Comparison of ENCODE assay signal across 8 cellular contexts in genomic region chr3:98731720-98732238, GRCh38. TPM values are rescaled to one million over a fixed set of nuclear protein-coding genes. Genes with fewer than 3 reads are reported as not detected.
DNase-seq lines count a peak whose midpoint lies in the region; ATAC-seq, FAIRE-seq and TF ChIP-seq lines count a peak whose summit lies in the region.

No MANE protein-coding gene starts in this region.

- peak overlapping the region; percentile 80 for H3K9ac ChIP-seq in mesenchymal stem cell (ENCODE audit: low read length)

- no peak overlapping the region for H3K14ac ChIP-seq in mesenchymal stem cell (ENCODE audit: low read length in 2 of 2)

- no peak overlapping the region for H4K8ac ChIP-seq in mesenchymal stem cell (ENCODE audit: low read length)

- POLR2A ChIA-PET in A549 (lab: Yijun Ruan, JAX) = no interaction called here

- TF ChIP-seq CTCF in A549 (IDR thresholded peaks at IDR 0.05) (no peak), chondrocyte (IDR thresholded peaks at IDR 0.05) (no peak)

- H3K27ac ChIP-seq in A549 = peak overlapping the region; percentile 22 to 80; a peak in 4 of 6 replicates
- no peak overlapping the region for H3K27ac ChIP-seq in mesenchymal stem cell (ENCODE audit: low read length, poor library complexity, severe bottlenecking)

- H2AK5ac ChIP-seq in mesenchymal stem cell (ENCODE audit: low read length, severe bottlenecking) = no peak overlapping the region

- H3K36me3 Mint-ChIP-seq in chondrocyte (ENCODE audit: low read depth) = peaks cover 2% of the 10 kb centered on the region

- DNase-seq in A549 (ENCODE audit: low read depth in 1 of 2, low spot score in 1 of 2) (no peak), HuH-7.5 (ENCODE audit: low spot score) (peak; percentile 41), chondrocyte (ENCODE audit: low spot score) (no peak), mesenchymal stem cell (peak; percentile 4), AG08395 (ENCODE audit: low spot score) (no peak), NCI-H69 (lab: John Stamatoyannopoulos, UW) (no peak), NCI-H1694 (lab: John Stamatoyannopoulos, UW) (no peak)

- H2BK120ac ChIP-seq in mesenchymal stem cell (ENCODE audit: low read depth, low read length) = no peak overlapping the region

- peaks cover 51% of the 10 kb centered on the region for H3K27me3 Mint-ChIP-seq in chondrocyte (ENCODE audit: low read depth)

- peaks cover 14% of the 10 kb centered on the region for H3K4me1 Mint-ChIP-seq in chondrocyte (ENCODE audit: low read depth)

- no peaks in the 10 kb centered on the region for H3K27me3 ChIP-seq in mesenchymal stem cell (ENCODE audit: control insufficient read depth in 1 of 2, insufficient read depth in 1 of 2, low read length in 2 of 2)

- H3K79me1 ChIP-seq in mesenchymal stem cell (replicated peaks; ENCODE audit: low read length, poor library complexity, severe bottlenecking) = peaks cover 3% of the 10 kb centered on the region

- ATAC-seq in A549 (no peak), HG02981 (IDR thresholded peaks at IDR 0.05; ENCODE audit: unreplicated experiment) (no peak)

- H3K27ac Mint-ChIP-seq in chondrocyte (ENCODE audit: unreplicated experiment) = no peak overlapping the region

- no peak overlapping the region for H3K23ac ChIP-seq in mesenchymal stem cell (ENCODE audit: low read length in 2 of 2)

- H4K91ac ChIP-seq in mesenchymal stem cell (ENCODE audit: low read length) = no peak overlapping the region

- H3K4me2 ChIP-seq in A549 (peak overlapping the region; percentile 95), mesenchymal stem cell (ENCODE audit: low read length, poor library complexity, severe bottlenecking) (peak overlapping the region; percentile 99)

- H2BK12ac ChIP-seq in mesenchymal stem cell (ENCODE audit: low read length in 2 of 2) = peak overlapping the region in 1 of 2 experiments; percentile 78

- H3K9me3 Mint-ChIP-seq in chondrocyte (ENCODE audit: low read depth) = no peaks in the 10 kb centered on the region

- WGBS in A549 (ENCODE audit: missing lambda C conversion rate) = 11% methylated on average over 9 of the region's 9 CpGs
- 9% methylated on average over 9 of the region's 9 CpGs for WGBS in mesenchymal stem cell

- H2BK5ac ChIP-seq in mesenchymal stem cell (ENCODE audit: low read depth, low read length, poor library complexity, severe bottlenecking) = no peak overlapping the region

- no peak overlapping the region for H3K18ac ChIP-seq in mesenchymal stem cell (ENCODE audit: low read depth in 1 of 2, low read length in 2 of 2)

- CTCF ChIA-PET in A549 (lab: Yijun Ruan, JAX) = interaction anchor here (1.3 to 2.4 kb wide), 3 partner anchors 11 to 254 kb away, joined by 3 to 6 read pairs (median 4); no protein-coding TSS in a partner anchor

- TF ChIP-seq RAD21 in A549 (conservative IDR thresholded peaks at IDR 0.05 in 1 of 2, IDR thresholded peaks at IDR 0.05 in 1 of 2) = no peak

- TF ChIP-seq EP300 in A549 (IDR thresholded peaks at IDR 0.05) = no peak

- no peak for FAIRE-seq in A549 (lab: Jason Lieb, UNC)

- H2BK15ac ChIP-seq in mesenchymal stem cell (ENCODE audit: low read depth, poor library complexity, severe bottlenecking) = no peak overlapping the region

- TF ChIP-seq POLR2A in A549 (IDR thresholded peaks at IDR 0.05; ENCODE audit: low read length) = no peak

- H3K4ac ChIP-seq in mesenchymal stem cell (ENCODE audit: low read depth in 1 of 2, low read length in 2 of 2) = no peak overlapping the region

- peak overlapping the region; percentile 75 for H3K4me3 Mint-ChIP-seq in chondrocyte (ENCODE audit: unreplicated experiment)

- peak overlapping the region; percentile 69 for H2AFZ ChIP-seq in mesenchymal stem cell (ENCODE audit: low read depth, low read length)

- H3K4me1 ChIP-seq in A549 = peaks cover 9% of the 10 kb centered on the region; the same call in 2 of the 3 replicates
- H3K4me1 ChIP-seq in mesenchymal stem cell (ENCODE audit: control insufficient read depth, insufficient read depth, low read depth, low read length) = peaks cover 5% of the 10 kb centered on the region

- H3K9me3 ChIP-seq in A549 (no peaks in the 10 kb centered on the region), mesenchymal stem cell (ENCODE audit: control insufficient read depth, low read length) (no peaks in the 10 kb centered on the region)

- H3K4me3 ChIP-seq in A549 (peak overlapping the region; percentile 54), mesenchymal stem cell (ENCODE audit: insufficient read depth in 1 of 2, low read depth in 1 of 2, low read length in 2 of 2) (peak overlapping the region; percentile 76 to 88)

- H3K36me3 ChIP-seq in mesenchymal stem cell (ENCODE audit: control insufficient read depth in 1 of 2, insufficient read depth in 2 of 2, low read depth in 1 of 2, low read length in 2 of 2) = no peaks in the 10 kb centered on the region

TF ChIP-seq in A549, 52 proteins besides CTCF, POLR2A, EP300 and RAD21:
- TF ChIP-seq CBX8 (IDR thresholded peaks at IDR 0.05) (peak; percentile 79; the same call in 1 of the 2 replicates), MAFK (IDR thresholded peaks at IDR 0.05; ENCODE audit: partially characterized antibody) (no peak)
TF ChIP-seq in A549: peak in this region for 1.

RNA-seq across cellular contexts. Expression of gene ST3GAL6, which starts 31.4 kb away (rescaled TPM):
- polyA plus RNA-seq in A549 (2011; rRNA removed) (0.89 and 1.1 TPM in 2 replicates), A549 (2017; fragmentation: RNase III; extraction: RNeasy Plus Mini Kit Qiagen cat#74134 plus additional on column Dnase treatment) (0.90 to 1.4 TPM (median 0.94 TPM) in 3 replicates)
- polyA plus RNA-seq in A549 (2012; cell fraction: cytosol; rRNA removed) = 0.28 and 0.35 TPM in 2 replicates
- 0.22 and 0.42 TPM in 2 replicates for polyA plus RNA-seq in A549 (2012; cell fraction: nucleus; rRNA removed)
- 1.3 TPM in 1 of 2 replicates, not detected in the other for polyA minus RNA-seq in A549 (2011; rRNA and poly(A)+ RNA removed)
- 0.32 TPM in 1 of 3 replicates, not detected in the others for total RNA-seq in chondrocyte
- 6.9 TPM for polyA plus RNA-seq in mesenchymal stem cell (2013, experiment 1 of 2)
- polyA plus RNA-seq in mesenchymal stem cell (2013, experiment 2 of 2) = 6.5 TPM

Comparison
In these comparisons a context has a peak if more than half of its experiments do, and no peak if none do; other contexts are left out.
1. DNase-seq: peak in HuH-7.5 (single experiment) and mesenchymal stem cell (single experiment); none in A549 (0 of 2), chondrocyte (single experiment), AG08395 (single experiment), NCI-H69 (single experiment) and NCI-H1694 (single experiment).